Comparison of ENCODE assay signal across 18 cellular contexts in genomic region chr16:56795011-56795410, GRCh38.
DNase-seq lines count a peak whose midpoint lies in the region; ATAC-seq and TF ChIP-seq lines count a peak whose summit lies in the region.
"Had no signal": no experiment of that assay in that cellular context is flagged by ENCODE, and none has a peak within 500 bp of the region (broad histone marks: within the 10 kb centered on the region; RNA-seq: fewer than 3 reads in every experiment).

No MANE protein-coding gene starts in this region.

- H3K4me3 ChIP-seq in mesenchymal stem cell (ENCODE audit: insufficient read depth in 1 of 2, low read depth in 1 of 2, low read length in 2 of 2): no peak overlapping the region
- H3K4me3 ChIP-seq in Karpas-422 (ENCODE audit: low read length): no peak overlapping the region
- H3K4me3 ChIP-seq in colonic mucosa: no peak overlapping the region
- H3K4me3 ChIP-seq: MG63 had no signal

- H3K4me3 Mint-ChIP-seq in activated T-helper 17 cell treated with anti-CD3 and anti-CD28 coated beads, Interleukin-2, amount 50 U/mL, for 72 hours: no peak overlapping the region

- H2BK12ac ChIP-seq in mesenchymal stem cell (ENCODE audit: low read length in 2 of 2): no peak overlapping the region

- H3K9ac ChIP-seq in mesenchymal stem cell (ENCODE audit: low read length) (no peak overlapping the region), Karpas-422 (ENCODE audit: low read length) (no peak overlapping the region), colonic mucosa (ENCODE audit: low read depth in 2 of 2, low read length in 2 of 2) (no peak overlapping the region)
- H3K9ac ChIP-seq: KMS-11 had no signal

- H2BK5ac ChIP-seq in mesenchymal stem cell (ENCODE audit: low read depth, low read length, poor library complexity, severe bottlenecking): no peak overlapping the region

- H3K4me1 ChIP-seq in mesenchymal stem cell (ENCODE audit: control insufficient read depth, insufficient read depth, low read depth, low read length) (peaks cover 9% of the 10 kb centered on the region), Karpas-422 (ENCODE audit: low read length) (peaks cover 13% of the 10 kb centered on the region), colonic mucosa (no peaks in the 10 kb centered on the region)

- H3K18ac ChIP-seq in mesenchymal stem cell (ENCODE audit: low read depth in 1 of 2, low read length in 2 of 2): peak overlapping the region in 1 of 2 experiments; percentile 12

- no peak for TF ChIP-seq CTCF in colonic mucosa (IDR thresholded peaks at IDR 0.05)

- H3K9me3 Mint-ChIP-seq in activated T-helper 17 cell treated with anti-CD3 and anti-CD28 coated beads, Interleukin-2, amount 50 U/mL, for 72 hours: no peaks in the 10 kb centered on the region

- 73% methylated on average over 3 of the region's 3 CpGs for WGBS in mesenchymal stem cell

- H3K4ac ChIP-seq in mesenchymal stem cell (ENCODE audit: low read depth in 1 of 2, low read length in 2 of 2): no peak overlapping the region

- no peak overlapping the region for H2BK15ac ChIP-seq in mesenchymal stem cell (ENCODE audit: low read depth, poor library complexity, severe bottlenecking)

- H3K14ac ChIP-seq in mesenchymal stem cell (ENCODE audit: low read length in 2 of 2): no peak overlapping the region

- peaks cover 0 to 5% of the 10 kb centered on the region in 2 experiments for H3K36me3 ChIP-seq in mesenchymal stem cell (ENCODE audit: control insufficient read depth in 1 of 2, insufficient read depth in 2 of 2, low read depth in 1 of 2, low read length in 2 of 2)
- H3K36me3 ChIP-seq in Karpas-422 (ENCODE audit: insufficient read depth, low read length): 0 out of 2 replicates have a peak, but pooled peaks cover 4% of the 10 kb centered on the region
- H3K36me3 ChIP-seq in colonic mucosa: no peaks in the 10 kb centered on the region

- H2BK120ac ChIP-seq in mesenchymal stem cell (ENCODE audit: low read depth, low read length): no peak overlapping the region

- H2AFZ ChIP-seq in mesenchymal stem cell (ENCODE audit: low read depth, low read length): no peak overlapping the region
- no peak overlapping the region for H2AFZ ChIP-seq in Karpas-422 (ENCODE audit: low read length)

- H3K4me2 ChIP-seq in mesenchymal stem cell (ENCODE audit: low read length, poor library complexity, severe bottlenecking) (no peak overlapping the region), Karpas-422 (ENCODE audit: low read depth, low read length, poor library complexity, severe bottlenecking) (no peak overlapping the region)
- H3K4me2 ChIP-seq: KMS-11 had no signal

- H2AK5ac ChIP-seq in mesenchymal stem cell (ENCODE audit: low read length, severe bottlenecking): peak overlapping the region; percentile 69

- no peak overlapping the region for H3K23ac ChIP-seq in mesenchymal stem cell (ENCODE audit: low read length in 2 of 2)

- no peaks in the 10 kb centered on the region for H3K4me1 Mint-ChIP-seq in activated T-helper 17 cell treated with anti-CD3 and anti-CD28 coated beads, Interleukin-2, amount 50 U/mL, for 72 hours

- no peaks in the 10 kb centered on the region for H3K9me2 ChIP-seq in Karpas-422 (replicated peaks; ENCODE audit: insufficient read depth, low read length)

- peaks cover 22% of the 10 kb centered on the region for H3K79me1 ChIP-seq in mesenchymal stem cell (replicated peaks; ENCODE audit: low read length, poor library complexity, severe bottlenecking)

- H4K91ac ChIP-seq in mesenchymal stem cell (ENCODE audit: low read length): no peak overlapping the region

- no peaks in the 10 kb centered on the region for H3K27me3 ChIP-seq in mesenchymal stem cell (ENCODE audit: control insufficient read depth in 1 of 2, insufficient read depth in 1 of 2, low read length in 2 of 2)
- H3K27me3 ChIP-seq in Karpas-422 (ENCODE audit: low read length): no peaks in the 10 kb centered on the region
- no peaks in the 10 kb centered on the region for H3K27me3 ChIP-seq in colonic mucosa
- H3K27me3 ChIP-seq: MG63 had no signal

- no peaks in the 10 kb centered on the region for H3K9me3 ChIP-seq in mesenchymal stem cell (ENCODE audit: control insufficient read depth, low read length)
- H3K9me3 ChIP-seq in Karpas-422 (ENCODE audit: low read length): no peaks in the 10 kb centered on the region
- H3K9me3 ChIP-seq in colonic mucosa: no peaks in the 10 kb centered on the region
- H3K9me3 ChIP-seq: Caco-2, MG63 had no signal

- no peaks in the 10 kb centered on the region for H4K20me1 ChIP-seq in Karpas-422 (ENCODE audit: insufficient read depth, low read depth, low read length)

- peaks cover 72% of the 10 kb centered on the region for H3K79me2 ChIP-seq in Karpas-422 (ENCODE audit: low read length)

- intact Hi-C loops in colonic mucosa (cut with DNase I): no loop called here

- DNase-seq in Daoy (ENCODE audit: low read depth): peak; percentile 34
- DNase-seq in NCI-H774 (lab: John Stamatoyannopoulos, UW): peak; percentile 69
- peak; percentile 58 for DNase-seq in dermis blood vessel endothelial cell
- DNase-seq in mesenchymal stem cell: no peak
- no peak for DNase-seq in Karpas-422
- no peak for DNase-seq in colonic mucosa
- DNase-seq: ACHN, AML-193, Caco-2, MG63, NCI-H1092, NCI-H1694, NCI-H2107, NCI-H2227 treated with DMSO at 0.1 percent for 48 hours, NCI-H524, SIG-M5 had no signal

- no peak for ATAC-seq in activated T-helper 17 cell treated with anti-CD3 and anti-CD28 coated beads, Interleukin-2, amount 50 U/mL, for 72 hours (replicated peaks)

- H3K27me3 Mint-ChIP-seq in activated T-helper 17 cell treated with anti-CD3 and anti-CD28 coated beads, Interleukin-2, amount 50 U/mL, for 72 hours: no peaks in the 10 kb centered on the region

- H3K36me3 Mint-ChIP-seq in activated T-helper 17 cell treated with anti-CD3 and anti-CD28 coated beads, Interleukin-2, amount 50 U/mL, for 72 hours (ENCODE audit: low read depth): peaks cover 16% of the 10 kb centered on the region

- no peak overlapping the region for H3K27ac ChIP-seq in mesenchymal stem cell (ENCODE audit: low read length, poor library complexity, severe bottlenecking)
- H3K27ac ChIP-seq in Karpas-422 (ENCODE audit: low read length): no peak overlapping the region
- no peak overlapping the region for H3K27ac ChIP-seq in colonic mucosa
- H3K27ac ChIP-seq: KMS-11 had no signal

- no peak overlapping the region for H3K27ac Mint-ChIP-seq in activated T-helper 17 cell treated with anti-CD3 and anti-CD28 coated beads, Interleukin-2, amount 50 U/mL, for 72 hours

- no peak overlapping the region for H4K8ac ChIP-seq in mesenchymal stem cell (ENCODE audit: low read length)

Comparison
In these comparisons a context has a peak if more than half of its experiments do, and no peak if none do; other contexts are left out.
1. DNase-seq: peak in Daoy (single experiment), NCI-H774 (single experiment) and dermis blood vessel endothelial cell (single experiment); none in mesenchymal stem cell (single experiment), Karpas-422 (single experiment) and colonic mucosa (single experiment).